Comparison of ENCODE assay signal across 1 cellular context in genomic region chr2:62456721-62457539, GRCh38.
TF ChIP-seq lines count a peak whose summit lies in the region.

No MANE protein-coding gene starts in this region.

TF ChIP-seq in H1, 55 proteins besides CTCF, POLR2A, EP300 and RAD21 (continued from another document):
- TF ChIP-seq USF2 (IDR thresholded peaks at IDR 0.05; ENCODE audit: low read length) (no peak), ATF3 (IDR thresholded peaks at IDR 0.05; ENCODE audit: insufficient read depth, low read depth, low read length) (no peak), BACH1 (IDR thresholded peaks at IDR 0.05; ENCODE audit: low read length) (0 out of 2 replicates have a peak, but pooled peaks have one; percentile 14), EZH2 (IDR thresholded peaks at IDR 0.05; ENCODE audit: low read depth, low read length, severe bottlenecking) (no peak), BCL11A (IDR thresholded peaks at IDR 0.05; ENCODE audit: low read depth in 2 of 2, low read length in 2 of 2) (no peak), ASH2L (IDR thresholded peaks at IDR 0.05; ENCODE audit: low read length) (peak; percentile 61), KDM4A (IDR thresholded peaks at IDR 0.05; ENCODE audit: low read depth, low read length, severe bottlenecking) (peak; percentile 95), EGR1 (IDR thresholded peaks at IDR 0.05; ENCODE audit: borderline replicate concordance, low read depth, low read length) (no peak), CBX5 (IDR thresholded peaks at IDR 0.05; ENCODE audit: low read depth, low read length) (no peak), JUND (IDR thresholded peaks at IDR 0.05; ENCODE audit: low read length) (peak; percentile 18; the same call in 1 of the 2 replicates), SP1 (IDR thresholded peaks at IDR 0.05; ENCODE audit: low read depth, low read length) (no peak), KDM1A (IDR thresholded peaks at IDR 0.05; ENCODE audit: borderline replicate concordance, low read length) (peak; percentile 11; the same call in 1 of the 2 replicates), CREB1 (IDR thresholded peaks at IDR 0.05) (0 out of 2 replicates have a peak, but pooled peaks have one; percentile 14), TBP (IDR thresholded peaks at IDR 0.05; ENCODE audit: low read depth, low read length) (0 out of 2 replicates have a peak, but pooled peaks have one; percentile 60), RNF2 (IDR thresholded peaks at IDR 0.05; ENCODE audit: borderline replicate concordance, low read depth, low read length, missing control alignments, poor library complexity, severe bottlenecking) (no peak), FOSL1 (IDR thresholded peaks at IDR 0.05; ENCODE audit: insufficient read depth, low read depth, low read length) (no peak), GABPA (IDR thresholded peaks at IDR 0.05; ENCODE audit: borderline replicate concordance, insufficient read depth, low read length) (0 out of 2 replicates have a peak, but pooled peaks have one; percentile 11), PHF8 (conservative IDR thresholded peaks at IDR 0.05; ENCODE audit: low read depth, low read length) (peak; percentile 40), GTF2F1 (IDR thresholded peaks at IDR 0.05; ENCODE audit: borderline replicate concordance, low read depth, low read length) (peak; percentile 49; the same call in 1 of the 2 replicates), JUN (IDR thresholded peaks at IDR 0.05; ENCODE audit: low read depth, low read length) (no peak), SUZ12 (IDR thresholded peaks at IDR 0.05; ENCODE audit: low read length) (no peak), TAF1 (IDR thresholded peaks at IDR 0.05; ENCODE audit: low read depth, low read length) (peak; percentile 53), SP4 (IDR thresholded peaks at IDR 0.05; ENCODE audit: low read length) (peak; percentile 55; the same call in 1 of the 2 replicates), HDAC6 (IDR thresholded peaks at IDR 0.05; ENCODE audit: low read depth, low read length) (no peak), CEBPB (IDR thresholded peaks at IDR 0.05; ENCODE audit: low read depth, low read length) (no peak), YY1 (IDR thresholded peaks at IDR 0.05; ENCODE audit: low read depth, low read length) (peak; percentile 35; the same call in 1 of the 2 replicates), SIN3A (conservative IDR thresholded peaks at IDR 0.05 in 1 of 2, IDR thresholded peaks at IDR 0.05 in 1 of 2; ENCODE audit: low read depth in 1 of 2, low read length in 2 of 2) (peak in 1 of 2 experiments; percentile 29; a peak in 1 of 4 replicates), SAP30 (IDR thresholded peaks at IDR 0.05; ENCODE audit: insufficient read depth, insufficient replicate concordance, low read length) (no peak), ATF2 (IDR thresholded peaks at IDR 0.05; ENCODE audit: low read length) (no peak), KDM5A (IDR thresholded peaks at IDR 0.05; ENCODE audit: low read length) (no peak), ZNF274 (IDR thresholded peaks at IDR 0.05; ENCODE audit: borderline replicate concordance, extremely low read depth, low read length) (no peak), SIRT6 (IDR thresholded peaks at IDR 0.05; ENCODE audit: low read length) (no peak), RFX5 (IDR thresholded peaks at IDR 0.05; ENCODE audit: borderline replicate concordance, low read depth, low read length) (0 out of 2 replicates have a peak, but pooled peaks have one; percentile 29), TAF7 (optimal IDR thresholded peaks at IDR 0.05; ENCODE audit: borderline replicate concordance, low read depth, low read length) (no peak), RXRA (IDR thresholded peaks at IDR 0.05; ENCODE audit: insufficient read depth, low read depth, low read length) (no peak)
TF ChIP-seq in H1: peak in this region for 18.
